12 cellular contexts compared by ENCODE assay signal in the genomic region with DNA sequence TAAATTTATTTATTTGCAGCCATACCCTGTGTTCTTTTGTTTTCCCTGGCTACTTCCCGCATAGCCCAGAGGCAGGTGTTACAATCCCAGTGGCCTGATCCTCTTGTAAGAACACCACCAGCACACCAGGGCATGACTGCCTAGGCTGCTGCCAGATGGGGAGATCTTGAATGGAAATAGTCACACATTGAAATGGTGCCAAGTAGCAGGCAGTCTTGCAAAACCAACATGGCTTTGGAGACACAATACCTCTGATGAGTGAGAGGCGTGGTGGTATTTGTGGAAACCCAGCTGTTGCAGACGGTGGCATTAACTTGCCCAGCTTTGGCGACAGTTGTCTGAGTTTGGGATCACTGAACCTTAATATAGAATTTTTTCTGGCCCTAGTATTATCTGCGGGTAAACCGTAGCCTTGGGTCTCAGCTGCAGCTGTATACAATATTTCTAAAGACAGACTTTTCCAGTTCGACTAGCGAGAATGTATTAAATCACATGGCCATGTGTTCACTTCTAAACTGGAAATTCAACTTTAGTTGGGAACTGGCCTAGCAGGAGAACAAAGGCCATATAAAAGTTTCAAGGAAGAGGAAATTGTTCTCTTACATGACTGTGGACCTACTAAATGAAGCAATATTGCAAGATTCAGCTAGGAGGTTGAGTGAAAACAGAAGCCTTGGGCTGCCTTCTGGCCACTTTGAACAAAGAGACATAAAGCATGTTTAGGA.
A peak's percentile ranks its signal among the peaks of the same experiment; 100 is the strongest.
DNase-seq lines count a peak whose midpoint lies in the region; ATAC-seq, FAIRE-seq and TF ChIP-seq lines count a peak whose summit lies in the region.
"Had no signal": no experiment of that assay in that cellular context is flagged by ENCODE, and none has a peak within 500 bp of the region (broad histone marks: within the 10 kb centered on the region; RNA-seq: fewer than 3 reads in every experiment).

No MANE protein-coding gene starts in this region.

- H3K4me1 ChIP-seq in BLaER1 treated with 17β-estradiol and CSF1 and Interleukin-3, amounts not matched to agents 10 nM and 100 nM = peaks cover 31 to 97% (median 86%) of the 10 kb centered on the region in 10 experiments
- peaks cover 10% of the 10 kb centered on the region for H3K4me1 ChIP-seq in hepatocyte (ENCODE audit: insufficient read depth)

- peaks cover 17% of the 10 kb centered on the region for H3K27me3 Mint-ChIP-seq in activated CD4-positive, alpha-beta memory T cell treated with anti-CD3 and anti-CD28 coated beads for 36 hours

- no peak for TF ChIP-seq POLR2A in GM12892 (IDR thresholded peaks at IDR 0.05; ENCODE audit: low read depth, low read length)

- peaks cover 23 to 34% (median 28%) of the 10 kb centered on the region in 11 experiments for H3K9me3 ChIP-seq in BLaER1 treated with 17β-estradiol and CSF1 and Interleukin-3, amounts not matched to agents 10 nM and 100 nM (replicated peaks in 1 of 11)
- no peaks in the 10 kb centered on the region for H3K9me3 ChIP-seq in hepatocyte (ENCODE audit: low read depth)

- H3K27me3 ChIP-seq in BLaER1 treated with 17β-estradiol and CSF1 and Interleukin-3, amounts not matched to agents 10 nM and 100 nM = no peaks in the 10 kb centered on the region
- H3K27me3 ChIP-seq in hepatocyte = no peaks in the 10 kb centered on the region

- H3K9me2 ChIP-seq in hepatocyte (replicated peaks; ENCODE audit: insufficient read depth) = no peaks in the 10 kb centered on the region

- H3K36me3 Mint-ChIP-seq in activated CD4-positive, alpha-beta memory T cell treated with anti-CD3 and anti-CD28 coated beads for 36 hours = no peaks in the 10 kb centered on the region

- no peaks in the 10 kb centered on the region for H4K20me1 ChIP-seq in BLaER1 treated with 17β-estradiol and CSF1 and Interleukin-3, amounts not matched to agents 10 nM and 100 nM
- H4K20me1 ChIP-seq in hepatocyte (ENCODE audit: insufficient read depth, poor library complexity, severe bottlenecking) = no peaks in the 10 kb centered on the region

- H3K4me2 ChIP-seq in BLaER1 treated with 17β-estradiol and CSF1 and Interleukin-3, amounts not matched to agents 10 nM and 100 nM = peak overlapping the region; percentile 31 to 82 (median 75)
- H3K4me2 ChIP-seq in hepatocyte = no peak overlapping the region

- intact Hi-C loops in activated CD4-positive, alpha-beta memory T cell treated with anti-CD3 and anti-CD28 coated beads for 36 hours (cut with micrococcal nuclease) = no loop called here

- no peaks in the 10 kb centered on the region for H3K9me3 Mint-ChIP-seq in activated CD4-positive, alpha-beta memory T cell treated with anti-CD3 and anti-CD28 coated beads for 36 hours
- H3K9me3 Mint-ChIP-seq: CD4-positive, alpha-beta T cell had no signal

- no peak for ATAC-seq in GM18520 (IDR thresholded peaks at IDR 0.05; ENCODE audit: unreplicated experiment)

- H3K27ac Mint-ChIP-seq in activated CD4-positive, alpha-beta memory T cell treated with anti-CD3 and anti-CD28 coated beads for 36 hours = no peak overlapping the region
- H3K27ac Mint-ChIP-seq: CD4-positive, alpha-beta T cell had no signal

- no peak overlapping the region for H3K4me3 Mint-ChIP-seq in activated CD4-positive, alpha-beta memory T cell treated with anti-CD3 and anti-CD28 coated beads for 36 hours
- H3K4me3 Mint-ChIP-seq: CD4-positive, alpha-beta T cell had no signal

- CTCF ChIA-PET in activated CD4-positive, alpha-beta memory T cell treated with anti-CD3 and anti-CD28 coated beads for 36 hours (lab: Charles Lee) = no interaction called here

- no peak overlapping the region; a peak in 1 of 20 replicates for H3K4me3 ChIP-seq in BLaER1 treated with 17β-estradiol and CSF1 and Interleukin-3, amounts not matched to agents 10 nM and 100 nM
- H3K4me3 ChIP-seq in hepatocyte = no peak overlapping the region

- POLR2A ChIA-PET in activated CD4-positive, alpha-beta memory T cell treated with anti-CD3 and anti-CD28 coated beads for 36 hours (lab: Charles Lee) = interaction anchor here (0.5 kb wide), 1 partner anchor 1785 kb away, joined by 7 read pairs; no protein-coding TSS in a partner anchor

- no peaks in the 10 kb centered on the region for H3K79me2 ChIP-seq in hepatocyte

- FAIRE-seq in GM12892 (lab: Jason Lieb, UNC) = no peak
- FAIRE-seq: kidney had no signal

- peak overlapping the region in 9 of 11 experiments; percentile 2 to 88 (median 81); a peak in 17 of 22 replicates for H3K9ac ChIP-seq in BLaER1 treated with 17β-estradiol and CSF1 and Interleukin-3, amounts not matched to agents 10 nM and 100 nM

- H3K27ac ChIP-seq in BLaER1 treated with 17β-estradiol and CSF1 and Interleukin-3, amounts not matched to agents 10 nM and 100 nM = peak overlapping the region in 10 of 11 experiments; percentile 10 to 100 (median 94); a peak in 19 of 22 replicates
- H3K27ac ChIP-seq in hepatocyte = peak overlapping the region; percentile 49

- peak; percentile 88 for DNase-seq in NCI-H1105 (lab: John Stamatoyannopoulos, UW)
- peak; percentile 86 to 89 for DNase-seq in SHP77 (lab: John Stamatoyannopoulos, UW)
- peak; percentile 35 for DNase-seq in hepatocyte (ENCODE audit: low spot score)
- no peak for DNase-seq in NCI-H1930 (lab: John Stamatoyannopoulos, UW)
- no peak for DNase-seq in GM12892 (ENCODE audit: insufficient read length)
- no peak for DNase-seq in activated CD4-positive, alpha-beta memory T cell treated with anti-CD3 and anti-CD28 coated beads for 36 hours
- DNase-seq: amniotic stem cell; CD4-positive, alpha-beta T cell; kidney; T-helper 1 cell had no signal

- no peak overlapping the region for H2AFZ ChIP-seq in hepatocyte

- 71% methylated on average over 8 of the region's 8 CpGs for WGBS in hepatocyte (ENCODE audit: low lambda C conversion rate, missing lambda C conversion rate)

- TF ChIP-seq CTCF in hepatocyte (IDR thresholded peaks at IDR 0.05; ENCODE audit: poor library complexity) = no peak

- H3K36me3 ChIP-seq in BLaER1 treated with 17β-estradiol and CSF1 and Interleukin-3, amounts not matched to agents 10 nM and 100 nM = peaks cover 0 to 20% (median 14%) of the 10 kb centered on the region in 11 experiments; a peak in 6 of 22 replicates
- H3K36me3 ChIP-seq in hepatocyte (replicated peaks; ENCODE audit: insufficient read depth, low read depth) = no peaks in the 10 kb centered on the region

- no peaks in the 10 kb centered on the region for H3K4me1 Mint-ChIP-seq in activated CD4-positive, alpha-beta memory T cell treated with anti-CD3 and anti-CD28 coated beads for 36 hours (ENCODE audit: low read depth)

Comparison
In these comparisons a context has a peak if more than half of its experiments do, and no peak if none do; other contexts are left out.
1. DNase-seq: peak in NCI-H1105 (single experiment), SHP77 (2 of 2) and hepatocyte (single experiment); none in NCI-H1930 (0 of 2), GM12892 (single experiment) and activated CD4-positive, alpha-beta memory T cell treated with anti-CD3 and anti-CD28 coated beads for 36 hours (single experiment).